Comparison of ENCODE assay signal across 10 cellular contexts in the genomic region with DNA sequence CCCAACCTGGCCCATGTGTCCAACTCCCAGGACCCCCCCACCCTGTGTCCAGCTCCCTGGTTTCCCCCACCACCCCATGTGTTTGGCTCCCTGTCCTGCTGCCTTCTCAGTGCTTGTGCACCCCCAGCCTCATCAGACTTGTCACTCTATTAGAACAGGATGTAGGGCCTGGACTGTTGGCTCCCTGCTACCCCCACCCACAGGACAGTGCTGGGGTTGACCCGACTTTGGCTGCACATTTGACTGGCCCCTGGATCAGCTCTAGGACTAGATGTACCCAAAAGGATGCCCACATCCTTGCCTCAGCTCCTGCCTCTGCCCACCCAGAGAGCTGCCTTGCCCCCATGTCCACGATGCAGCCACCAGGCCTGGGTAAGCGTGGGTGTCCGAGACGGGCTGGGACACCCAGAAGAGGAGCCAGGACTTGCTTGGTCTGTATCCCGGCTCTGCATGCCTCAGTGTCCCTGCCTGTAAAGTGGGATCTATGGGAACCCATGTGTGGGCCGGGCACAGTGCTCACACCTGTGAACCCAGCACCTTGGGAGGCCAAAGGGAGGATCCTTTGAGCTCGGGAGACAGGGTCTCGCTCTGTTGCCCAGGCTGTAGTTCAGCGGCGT. TPM values are rescaled to one million over a fixed set of nuclear protein-coding genes. Genes with fewer than 3 reads are reported as not detected.
DNase-seq lines count a peak whose midpoint lies in the region; ATAC-seq and TF ChIP-seq lines count a peak whose summit lies in the region.
"Had no signal": no experiment of that assay in that cellular context is flagged by ENCODE, and none has a peak within 500 bp of the region (broad histone marks: within the 10 kb centered on the region; RNA-seq: fewer than 3 reads in every experiment).

No MANE protein-coding gene starts in this region.

- H3K79me2 ChIP-seq in mammary epithelial cell (ENCODE audit: insufficient read depth, low read length), result peaks cover 14% of the 10 kb centered on the region

- CTCF ChIA-PET in MCF 10A (lab: Yijun Ruan, JAX), result interaction anchor here (1.6 kb wide), 1 partner anchor 8 kb away, joined by 4 read pairs; no protein-coding TSS in a partner anchor
- CTCF ChIA-PET in mammary epithelial cell (lab: Charles Lee; ENCODE audit: low non-redundant PET), result no interaction called here

- H3K36me3 Mint-ChIP-seq in MCF 10A (ENCODE audit: insufficient read depth, unreplicated experiment), result peaks cover 6% of the 10 kb centered on the region
- H3K36me3 Mint-ChIP-seq in immature natural killer cell, result no peaks in the 10 kb centered on the region
- H3K36me3 Mint-ChIP-seq: activated naive CD4-positive, alpha-beta T cell treated with anti-CD3 and anti-CD28 coated beads, Interleukin-2, amount 50 U/mL, for 72 hours had no signal

- intact Hi-C loops in MCF 10A (cut with micrococcal nuclease) (no loop called here), mammary epithelial cell (cut with micrococcal nuclease) (no loop called here)

- H3K4me3 Mint-ChIP-seq in MCF 10A (ENCODE audit: unreplicated experiment) (peak overlapping the region; percentile 72), immature natural killer cell (peak overlapping the region; percentile 59 to 70 (median 60))

- dilution Hi-C loops in mammary epithelial cell (cut with HindIII; ENCODE audit: low sequenced_read_pairs), result no loop called here

- in situ Hi-C loops in mammary epithelial cell (cut with MboI; ENCODE audit: low sequenced_read_pairs in 2 of 2), result no loop called here

- POLR2A ChIA-PET in MCF 10A (lab: Yijun Ruan, JAX), result interaction anchor here (0.7 to 5.1 kb wide), 5 partner anchors 8 to 83 kb away, joined by 3 to 21 read pairs (median 14); partner anchors contain the start of gene SLC16A3

- H3K9me3 Mint-ChIP-seq in MCF 10A (ENCODE audit: unreplicated experiment) (no peaks in the 10 kb centered on the region), immature natural killer cell (no peaks in the 10 kb centered on the region)
- H3K9me3 Mint-ChIP-seq: activated naive CD4-positive, alpha-beta T cell treated with anti-CD3 and anti-CD28 coated beads, Interleukin-2, amount 50 U/mL, for 72 hours had no signal

- H3K27ac Mint-ChIP-seq in MCF 10A (ENCODE audit: low read depth, unreplicated experiment) (peak overlapping the region; percentile 57), immature natural killer cell (peak overlapping the region in 5 of 6 donors; percentile 87 to 98 (median 96))

- H3K27me3 ChIP-seq in mammary epithelial cell (ENCODE audit: insufficient read depth, low read length) (no peaks in the 10 kb centered on the region), RWPE2 (ENCODE audit: insufficient read depth, poor library complexity, severe bottlenecking) (no peaks in the 10 kb centered on the region)
- H3K27me3 ChIP-seq: foreskin keratinocyte had no signal

- H3K36me3 ChIP-seq in mammary epithelial cell (ENCODE audit: insufficient read depth, low read length) (no peaks in the 10 kb centered on the region), RWPE2 (ENCODE audit: low read depth) (no peaks in the 10 kb centered on the region)

- H2AFZ ChIP-seq in mammary epithelial cell (ENCODE audit: low read depth, low read length), result no peak overlapping the region

- H3K4me2 ChIP-seq in mammary epithelial cell (ENCODE audit: insufficient read depth, low read depth, low read length), result no peak overlapping the region

- no peaks in the 10 kb centered on the region for H4K20me1 ChIP-seq in mammary epithelial cell (ENCODE audit: insufficient read depth, low read length)

- BruUV-seq in MCF 10A (replicated peaks; lab: Mats Ljungman, UMichigan) (no TSS peak), mammary epithelial cell (replicated peaks; lab: Mats Ljungman, UMichigan) (no TSS peak)

- 98% methylated on average over 10 of the region's 11 CpGs for WGBS in mammary epithelial cell (ENCODE audit: low coverage, missing lambda C conversion rate)

- DNase-seq in MCF 10A (ENCODE audit: unreplicated experiment) (no peak), mammary epithelial cell (no peak), RWPE2 (ENCODE audit: low spot score) (no peak), immature natural killer cell (no peak), ureter (ENCODE audit: low spot score) (peak; percentile 45)
- DNase-seq in effector CD4-positive, alpha-beta T cell, result no peak

- TF ChIP-seq CTCF in MCF 10A (IDR thresholded peaks at IDR 0.05; ENCODE audit: unreplicated experiment) (no peak), mammary epithelial cell (conservative IDR thresholded peaks at IDR 0.05 in 1 of 2, IDR thresholded peaks at IDR 0.05 in 1 of 2; ENCODE audit: extremely low read depth in 1 of 2, insufficient read depth in 1 of 2, low read depth in 1 of 2, low read length in 2 of 2) (no peak), RWPE2 (IDR thresholded peaks at IDR 0.05; ENCODE audit: poor library complexity, severe bottlenecking) (no peak)

- no peaks in the 10 kb centered on the region for H3K27me3 Mint-ChIP-seq in MCF 10A (ENCODE audit: insufficient read depth, unreplicated experiment)
- H3K27me3 Mint-ChIP-seq in immature natural killer cell (ENCODE audit: low read depth in 3 of 3), result peaks cover 29 to 36% (median 33%) of the 10 kb centered on the region in 3 donors

- H3K4me1 Mint-ChIP-seq in MCF 10A (ENCODE audit: insufficient read depth, unreplicated experiment) (peaks cover 30% of the 10 kb centered on the region), immature natural killer cell (peaks cover 61 to 67% of the 10 kb centered on the region in 2 donors)

- H3K27ac ChIP-seq in mammary epithelial cell (ENCODE audit: insufficient read depth, low read depth, low read length), result no peak overlapping the region
- peak overlapping the region; percentile 98 for H3K27ac ChIP-seq in RWPE2 (ENCODE audit: poor library complexity, severe bottlenecking)
- H3K27ac ChIP-seq: foreskin keratinocyte had no signal

- no peak overlapping the region for H3K4me3 ChIP-seq in mammary epithelial cell (replicated peaks in 1 of 3; ENCODE audit: insufficient read depth in 1 of 3, low read depth in 2 of 3, low read length in 3 of 3)
- no peak overlapping the region for H3K4me3 ChIP-seq in RWPE2 (ENCODE audit: severe bottlenecking)

- no peak overlapping the region for H3K9ac ChIP-seq in mammary epithelial cell (ENCODE audit: insufficient read depth, low read length)

- H3K4me1 ChIP-seq in mammary epithelial cell (ENCODE audit: insufficient read depth, low read length), result peaks cover 51% of the 10 kb centered on the region
- peaks cover 32% of the 10 kb centered on the region for H3K4me1 ChIP-seq in RWPE2 (ENCODE audit: insufficient read depth, poor library complexity, severe bottlenecking)

- H3K9me3 ChIP-seq in mammary epithelial cell (replicated peaks; ENCODE audit: insufficient read depth, low read length) (no peaks in the 10 kb centered on the region), RWPE2 (ENCODE audit: severe bottlenecking) (no peaks in the 10 kb centered on the region)

- ATAC-seq in RWPE2 (ENCODE audit: low read depth) (no peak), GM21390 (IDR thresholded peaks at IDR 0.05; ENCODE audit: unreplicated experiment) (no peak), GM19023 (IDR thresholded peaks at IDR 0.05; ENCODE audit: unreplicated experiment) (no peak)

RNA-seq across cellular contexts. Expression of gene CCDC57, which starts 1.5 kb away (rescaled TPM):
- total RNA-seq in MCF 10A (2022) (86.8 and 87.3 TPM in 2 replicates), mammary epithelial cell (10 to 100 TPM; 24.8 to 52.0 TPM), ureter (108 TPM)
- polyA plus RNA-seq in mammary epithelial cell (14.1 TPM), immature natural killer cell (10 to 100 TPM; 27.7 to 65.8 (median 28.8) TPM)
- 7.5 TPM for polyA minus RNA-seq in mammary epithelial cell

RNA-seq across cellular contexts. Expression of gene SLC16A3, which starts 14.7 kb away (rescaled TPM):
- total RNA-seq in MCF 10A (2022) (268 and 350 TPM in 2 replicates), mammary epithelial cell (100 to 1,000 TPM; 180 to 212 TPM), ureter (44.2 TPM)
- polyA plus RNA-seq in mammary epithelial cell (118 TPM), immature natural killer cell (10 to 100 TPM in 1 of 3 donors, 1 to 10 TPM in 2; 5.8 to 12.2 (median 6.8) TPM)
- polyA minus RNA-seq in mammary epithelial cell, result 42.3 TPM

RNA-seq across cellular contexts. Expression of gene CSNK1D, which starts 59.4 kb away (rescaled TPM):
- total RNA-seq in MCF 10A (2022) (191 and 193 TPM in 2 replicates), mammary epithelial cell (100 to 1,000 TPM in 1 of 2 donors, 10 to 100 TPM in 1; 68.7 to 163 TPM), ureter (170 TPM)
- polyA plus RNA-seq in mammary epithelial cell (146 TPM), immature natural killer cell (100 to 1,000 TPM in 1 of 3 donors, 10 to 100 TPM in 2; 48.9 to 130 (median 55.9) TPM)
- 216 TPM for polyA minus RNA-seq in mammary epithelial cell
